In the genomic region with DNA sequence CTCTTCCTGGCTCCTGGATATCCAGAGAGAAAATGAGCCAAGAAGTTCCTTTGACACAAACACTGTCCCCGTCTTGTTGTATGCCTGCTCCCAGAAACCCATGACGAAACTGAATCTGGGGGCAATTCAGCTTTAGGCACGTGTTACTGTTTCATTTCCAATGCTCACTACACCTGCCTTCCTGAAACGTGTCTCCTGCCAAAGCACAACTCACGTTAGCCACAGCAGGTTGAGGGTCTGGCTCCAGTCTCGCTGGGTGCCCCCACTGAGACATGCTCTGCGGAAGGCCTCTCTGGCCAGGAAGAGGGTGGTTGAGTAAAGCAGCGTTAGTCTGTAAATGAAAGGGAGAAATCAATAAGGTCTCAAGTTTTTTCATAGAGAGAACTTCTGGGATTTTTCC, we compare ENCODE assay signal across 16 cellular contexts. TPM values are rescaled to one million over a fixed set of nuclear protein-coding genes. Genes with fewer than 3 reads are reported as not detected.
A peak's percentile ranks its signal among the peaks of the same experiment; 100 is the strongest.
DNase-seq lines count a peak whose midpoint lies in the region; ATAC-seq and TF ChIP-seq lines count a peak whose summit lies in the region.
"Had no signal": no experiment of that assay in that cellular context is flagged by ENCODE, and none has a peak within 500 bp of the region (broad histone marks: within the 10 kb centered on the region; RNA-seq: fewer than 3 reads in every experiment).

No MANE protein-coding gene starts in this region.

- peaks cover 74% of the 10 kb centered on the region for H3K36me3 ChIP-seq in left ventricle myocardium inferior
- peaks cover 13% of the 10 kb centered on the region for H3K36me3 ChIP-seq in neutrophil

- H3K36me3 Mint-ChIP-seq in chondrocyte (ENCODE audit: low read depth) = peaks cover 19% of the 10 kb centered on the region
- peaks cover 14 to 19% of the 10 kb centered on the region in 2 donors for H3K36me3 Mint-ChIP-seq in activated naive CD4-positive, alpha-beta T cell treated with anti-CD3 and anti-CD28 coated beads, Interleukin-2, amount 50 U/mL, for 72 hours

- DNase-seq in left ventricle myocardium inferior (no peak), left cardiac atrium (no peak), NB4 (ENCODE audit: low read depth) (peak; percentile 31), chondrocyte (ENCODE audit: low spot score) (no peak), NCI-H128 (lab: John Stamatoyannopoulos, UW; ENCODE audit: unreplicated experiment) (no peak)
- no peak for DNase-seq in activated naive CD4-positive, alpha-beta T cell treated with anti-CD3 and anti-CD28 coated beads, Interleukin-2, amount 50 U/mL, for 72 hours (ENCODE audit: low spot score in 2 of 2)
- DNase-seq: ACHN; CD8-positive, alpha-beta T cell; COR-L47; DMS153; DMS79 treated with DMSO at 0.1 percent for 48 hours; EL; H7 had no signal

- H3K4me3 ChIP-seq in left ventricle myocardium inferior = no peak overlapping the region
- H3K4me3 ChIP-seq in NB4 (ENCODE audit: low read depth, low read length) = no peak overlapping the region
- H3K4me3 ChIP-seq in neutrophil (ENCODE audit: low read depth in 1 of 2, low read length in 1 of 2) = peak overlapping the region; percentile 30 to 33
- H3K4me3 ChIP-seq: GM23338 had no signal

- no peaks in the 10 kb centered on the region for H3K4me1 Mint-ChIP-seq in chondrocyte (ENCODE audit: low read depth)
- H3K4me1 Mint-ChIP-seq: GM23338 had no signal

- no peak for ATAC-seq in left cardiac atrium
- ATAC-seq in activated naive CD4-positive, alpha-beta T cell treated with anti-CD3 and anti-CD28 coated beads, Interleukin-2, amount 50 U/mL, for 72 hours = no peak
- ATAC-seq: CD8-positive, alpha-beta T cell; GM23338 had no signal

- no peaks in the 10 kb centered on the region for H3K9me3 Mint-ChIP-seq in chondrocyte (ENCODE audit: low read depth)
- H3K9me3 Mint-ChIP-seq in activated naive CD4-positive, alpha-beta T cell treated with anti-CD3 and anti-CD28 coated beads, Interleukin-2, amount 50 U/mL, for 72 hours = no peaks in the 10 kb centered on the region
- H3K9me3 Mint-ChIP-seq: CD8-positive, alpha-beta T cell; GM23338 had no signal

- no peak for TF ChIP-seq CTCF in left ventricle myocardium inferior (IDR thresholded peaks at IDR 0.05; ENCODE audit: borderline replicate concordance)
- TF ChIP-seq CTCF in NB4 (IDR thresholded peaks at IDR 0.05; ENCODE audit: low read depth, low read length) = no peak
- TF ChIP-seq CTCF in neutrophil (IDR thresholded peaks at IDR 0.05) = no peak
- TF ChIP-seq CTCF in chondrocyte (IDR thresholded peaks at IDR 0.05) = no peak

- H3K27ac ChIP-seq in left ventricle myocardium inferior (replicated peaks) (peak overlapping the region; percentile 65), neutrophil (peak overlapping the region; percentile 89)
- H3K27ac ChIP-seq: C4-2B had no signal

- H3K4me1 ChIP-seq in left ventricle myocardium inferior (peaks cover 44% of the 10 kb centered on the region), neutrophil (ENCODE audit: control insufficient read depth in 1 of 2, insufficient read depth in 1 of 2, low read depth in 1 of 2, low read length in 1 of 2) (peaks cover 61 to 62% of the 10 kb centered on the region in 2 experiments)

- H3K9me3 ChIP-seq in left ventricle myocardium inferior (replicated peaks) (no peaks in the 10 kb centered on the region), neutrophil (no peaks in the 10 kb centered on the region)

- intact Hi-C loops in left ventricle myocardium inferior (cut with micrococcal nuclease) = no loop called here
- intact Hi-C loops in left cardiac atrium (cut with DNase I) = no loop called here

- no peak for TF ChIP-seq POLR2A in NB4 (IDR thresholded peaks at IDR 0.05; ENCODE audit: extremely low read depth, insufficient read length)

- H3K4me3 Mint-ChIP-seq in chondrocyte (ENCODE audit: unreplicated experiment) = no peak overlapping the region
- H3K4me3 Mint-ChIP-seq: CD8-positive, alpha-beta T cell; GM23338 had no signal

- no peak overlapping the region for H3K27ac Mint-ChIP-seq in chondrocyte (ENCODE audit: unreplicated experiment)
- H3K27ac Mint-ChIP-seq in activated naive CD4-positive, alpha-beta T cell treated with anti-CD3 and anti-CD28 coated beads, Interleukin-2, amount 50 U/mL, for 72 hours = no peak overlapping the region
- H3K27ac Mint-ChIP-seq: CD8-positive, alpha-beta T cell; GM23338 had no signal

- H3K27me3 ChIP-seq in left ventricle myocardium inferior (ENCODE audit: low read depth) = no peaks in the 10 kb centered on the region
- H3K27me3 ChIP-seq in neutrophil = no peaks in the 10 kb centered on the region

- H3K27me3 Mint-ChIP-seq in chondrocyte (ENCODE audit: low read depth) = no peaks in the 10 kb centered on the region

RNA-seq across cellular contexts. Expression of a gene that starts 6.7 kb away (rescaled TPM):
- total RNA-seq in left ventricle myocardium inferior = 9.4 TPM
- 10 to 100 TPM; 11.8 to 12.6 TPM for total RNA-seq in left cardiac atrium
- total RNA-seq in chondrocyte = 13.9 to 19.3 TPM (median 14.8 TPM) in 3 replicates
- total RNA-seq in activated naive CD4-positive, alpha-beta T cell treated with anti-CD3 and anti-CD28 coated beads, Interleukin-2, amount 50 U/mL, for 72 hours = 10 to 100 TPM; 19.5 to 38.3 TPM

RNA-seq across cellular contexts. Expression of a gene that starts 37.5 kb away (rescaled TPM):
- total RNA-seq in left ventricle myocardium inferior (13.6 TPM), left cardiac atrium (10 to 100 TPM; 31.3 to 31.5 TPM), chondrocyte (11.6 to 20.0 TPM (median 17.1 TPM) in 3 replicates)
- total RNA-seq in activated naive CD4-positive, alpha-beta T cell treated with anti-CD3 and anti-CD28 coated beads, Interleukin-2, amount 50 U/mL, for 72 hours = 10 to 100 TPM in 1 of 2 donors, 1 to 10 TPM in 1; 3.4 to 22.5 TPM

Comparison
In these comparisons a context has a peak if more than half of its experiments do, and no peak if none do; other contexts are left out.
1. H3K4me3 ChIP-seq: peak in neutrophil (2 of 2); none in left ventricle myocardium inferior (single experiment) and NB4 (single experiment).